21 cellular contexts compared by ENCODE assay signal in the genomic region with DNA sequence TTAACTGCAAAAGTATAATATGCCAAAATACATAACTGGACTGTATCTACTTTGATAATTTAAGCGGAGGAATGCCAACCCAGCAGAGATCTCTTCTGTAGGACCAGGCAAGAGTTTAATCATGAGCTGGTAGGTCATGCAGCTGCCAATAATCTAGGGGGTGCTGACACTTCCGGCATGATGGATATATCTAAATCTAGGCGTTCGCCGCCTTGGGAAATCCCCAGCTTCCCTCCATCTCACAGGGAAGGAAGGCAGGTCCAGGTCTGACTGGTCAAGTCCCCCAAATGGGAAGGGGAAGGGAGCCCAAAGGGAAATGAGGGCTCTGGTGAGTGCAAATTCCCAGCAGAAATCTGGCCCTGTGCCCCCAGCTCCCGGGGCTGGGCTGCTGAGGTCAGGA.
"Had no signal": no experiment of that assay in that cellular context is flagged by ENCODE, and none has a peak within 500 bp of the region (broad histone marks: within the 10 kb centered on the region; RNA-seq: fewer than 3 reads in every experiment).

No MANE protein-coding gene starts in this region.

- H3K9me3 ChIP-seq: esophagus squamous epithelium, neutrophil, pancreas, transverse colon, uterus had no signal

- DNase-seq: activated CD4-positive, alpha-beta memory T cell treated with anti-CD3 and anti-CD28 coated beads, Interleukin-2, amount 10 ng/mL, durations not matched to agents 7 days and 5 days; activated CD4-positive, alpha-beta T cell treated with anti-CD3 and anti-CD28 coated beads, Interleukin-2, amount 10 ng/mL, durations not matched to agents 24 days and 14 days; activated gamma-delta T cell; activated T-cell treated with anti-CD3 and anti-CD28 coated beads, Interleukin-2, amount 50 U/mL, for 72 hours; aorta; esophagus squamous epithelium; kidney; pancreas; small intestine; stimulated activated CD4-positive, alpha-beta T cell treated with anti-CD3 and anti-CD28 coated beads, Interleukin-2, amount 100 ng/mL, for 24 hours; stimulated activated naive CD8-positive, alpha-beta T cell treated with anti-CD3 and anti-CD28 coated beads, Interleukin-15, amount 100 ng/mL, for 72 hours; transverse colon; uterus had no signal

- ATAC-seq: activated CD4-positive, CD25-positive, alpha-beta regulatory T cell treated with anti-CD3 and anti-CD28 coated beads, Interleukin-2, amount 50 U/mL, for 24 hours; activated T-cell treated with anti-CD3 and anti-CD28 coated beads, Interleukin-2, amount 50 U/mL, for 72 hours; left lobe of liver; natural killer cell treated with Interleukin-12 subunit alpha and Interleukin-12 subunit beta and Interleukin-15 and Interleukin-18, amount 100 ng/mL, for 72 hours; sciatic nerve; stimulated activated effector memory CD8-positive, alpha-beta T cell treated with anti-CD3 and anti-CD28 coated beads, Interleukin-12 subunit alpha, Interleukin-12 subunit beta, amount 100 ng/mL, for 72 hours; stimulated activated naive CD8-positive, alpha-beta T cell treated with anti-CD3 and anti-CD28 coated beads, Interleukin-15, amount 100 ng/mL, for 72 hours had no signal

- H3K4me1 ChIP-seq: pancreas, transverse colon had no signal

- H3K36me3 ChIP-seq: pancreas, transverse colon, uterus had no signal

- H3K27ac ChIP-seq: neutrophil, pancreas, transverse colon, uterus, VCaP had no signal

- H3K27me3 ChIP-seq: esophagus squamous epithelium, neutrophil, pancreas, transverse colon, uterus had no signal

- FAIRE-seq: colon, kidney, pancreas, small intestine had no signal

- H3K4me3 ChIP-seq: esophagus squamous epithelium, pancreas, transverse colon, uterus had no signal
